Comparison of ENCODE assay signal across 16 cellular contexts in genomic region chr7:18350678-18351077, GRCh38.
DNase-seq lines count a peak whose midpoint lies in the region; ATAC-seq and TF ChIP-seq lines count a peak whose summit lies in the region.
"Had no signal": no experiment of that assay in that cellular context is flagged by ENCODE, and none has a peak within 500 bp of the region (broad histone marks: within the 10 kb centered on the region; RNA-seq: fewer than 3 reads in every experiment).

No MANE protein-coding gene starts in this region.

- peak overlapping the region; percentile 49 for H2BK120ac ChIP-seq in mesenchymal stem cell (ENCODE audit: low read depth, low read length)

- no peak overlapping the region for H2BK12ac ChIP-seq in mesenchymal stem cell (ENCODE audit: low read length in 2 of 2)

- ATAC-seq in GM21381 (IDR thresholded peaks at IDR 0.05; ENCODE audit: unreplicated experiment): no peak
- ATAC-seq: CD8-positive, alpha-beta T cell had no signal

- H3K27me3 ChIP-seq in BE2C (no peaks in the 10 kb centered on the region), Karpas-422 (ENCODE audit: low read length) (no peaks in the 10 kb centered on the region), mesenchymal stem cell (ENCODE audit: control insufficient read depth in 1 of 2, insufficient read depth in 1 of 2, low read length in 2 of 2) (no peaks in the 10 kb centered on the region)

- no peak for TF ChIP-seq CTCF in BE2C (IDR thresholded peaks at IDR 0.05; ENCODE audit: low read depth, low read length)

- H2BK15ac ChIP-seq in mesenchymal stem cell (ENCODE audit: low read depth, poor library complexity, severe bottlenecking): peak overlapping the region; percentile 7

- no peaks in the 10 kb centered on the region for H3K79me1 ChIP-seq in mesenchymal stem cell (replicated peaks; ENCODE audit: low read length, poor library complexity, severe bottlenecking)

- no peak overlapping the region for H3K4ac ChIP-seq in mesenchymal stem cell (ENCODE audit: low read depth in 1 of 2, low read length in 2 of 2)

- peaks cover 20% of the 10 kb centered on the region for H3K4me1 ChIP-seq in BE2C
- peaks cover 11% of the 10 kb centered on the region for H3K4me1 ChIP-seq in Karpas-422 (ENCODE audit: low read length)
- H3K4me1 ChIP-seq in mesenchymal stem cell (ENCODE audit: control insufficient read depth, insufficient read depth, low read depth, low read length): no peaks in the 10 kb centered on the region

- H3K14ac ChIP-seq in mesenchymal stem cell (ENCODE audit: low read length in 2 of 2): no peak overlapping the region

- H3K9ac ChIP-seq in Karpas-422 (ENCODE audit: low read length) (no peak overlapping the region), mesenchymal stem cell (ENCODE audit: low read length) (no peak overlapping the region)

- H3K9me2 ChIP-seq in Karpas-422 (replicated peaks; ENCODE audit: insufficient read depth, low read length): no peaks in the 10 kb centered on the region

- 73% methylated on average over 6 of the region's 7 CpGs for WGBS in mesenchymal stem cell

- no peak overlapping the region for H2BK5ac ChIP-seq in mesenchymal stem cell (ENCODE audit: low read depth, low read length, poor library complexity, severe bottlenecking)

- H3K18ac ChIP-seq in mesenchymal stem cell (ENCODE audit: low read depth in 1 of 2, low read length in 2 of 2): no peak overlapping the region

- H2AK5ac ChIP-seq in mesenchymal stem cell (ENCODE audit: low read length, severe bottlenecking): no peak overlapping the region

- H3K9me3 ChIP-seq in BE2C (no peaks in the 10 kb centered on the region), Karpas-422 (ENCODE audit: low read length) (no peaks in the 10 kb centered on the region), mesenchymal stem cell (ENCODE audit: control insufficient read depth, low read length) (no peaks in the 10 kb centered on the region)

- H4K8ac ChIP-seq in mesenchymal stem cell (ENCODE audit: low read length): no peak overlapping the region

- no peaks in the 10 kb centered on the region for H3K36me3 ChIP-seq in BE2C
- H3K36me3 ChIP-seq in Karpas-422 (ENCODE audit: insufficient read depth, low read length): no peaks in the 10 kb centered on the region
- no peaks in the 10 kb centered on the region for H3K36me3 ChIP-seq in mesenchymal stem cell (ENCODE audit: control insufficient read depth in 1 of 2, insufficient read depth in 2 of 2, low read depth in 1 of 2, low read length in 2 of 2)

- peak overlapping the region; percentile 39 for H4K91ac ChIP-seq in mesenchymal stem cell (ENCODE audit: low read length)

- DNase-seq in BE2C (peak; percentile 13), Karpas-422 (peak; percentile 44), SHP77 treated with DMSO at 0.1 percent for 48 hours (lab: John Stamatoyannopoulos, UW) (peak; percentile 98), mesenchymal stem cell (no peak), middle frontal gyrus (ENCODE audit: extremely low spot score, low spot score) (no peak), AG08396 (ENCODE audit: low spot score) (no peak), NCI-H524 treated with DMSO at 0.1 percent for 48 hours (lab: John Stamatoyannopoulos, UW) (no peak)
- DNase-seq: ACHN; CD8-positive, alpha-beta T cell; COR-L47; DMS153; DND-41; GDM1; HCEC 1CT; HFFc6 had no signal

- H3K79me2 ChIP-seq in Karpas-422 (ENCODE audit: low read length): no peaks in the 10 kb centered on the region

- no peaks in the 10 kb centered on the region for H4K20me1 ChIP-seq in Karpas-422 (ENCODE audit: insufficient read depth, low read depth, low read length)

- no peak overlapping the region for H3K23ac ChIP-seq in mesenchymal stem cell (ENCODE audit: low read length in 2 of 2)

- H2AFZ ChIP-seq in Karpas-422 (ENCODE audit: low read length) (no peak overlapping the region), mesenchymal stem cell (ENCODE audit: low read depth, low read length) (no peak overlapping the region)

- H3K4me2 ChIP-seq in Karpas-422 (ENCODE audit: low read depth, low read length, poor library complexity, severe bottlenecking): no peak overlapping the region
- no peak overlapping the region for H3K4me2 ChIP-seq in mesenchymal stem cell (ENCODE audit: low read length, poor library complexity, severe bottlenecking)

- H3K4me3 ChIP-seq in BE2C (ENCODE audit: low read depth, low read length) (no peak overlapping the region), Karpas-422 (ENCODE audit: low read length) (no peak overlapping the region), mesenchymal stem cell (ENCODE audit: insufficient read depth in 1 of 2, low read depth in 1 of 2, low read length in 2 of 2) (no peak overlapping the region)

- no peak overlapping the region for H3K27ac ChIP-seq in Karpas-422 (ENCODE audit: low read length)
- H3K27ac ChIP-seq in mesenchymal stem cell (ENCODE audit: low read length, poor library complexity, severe bottlenecking): no peak overlapping the region

Comparison
In these comparisons a context has a peak if more than half of its experiments do, and no peak if none do; other contexts are left out.
1. DNase-seq: peak in BE2C (single experiment), Karpas-422 (single experiment) and SHP77 treated with DMSO at 0.1 percent for 48 hours (single experiment); none in mesenchymal stem cell (single experiment), middle frontal gyrus (single experiment), AG08396 (single experiment) and NCI-H524 treated with DMSO at 0.1 percent for 48 hours (single experiment).